Comparison of ENCODE assay signal across 12 cellular contexts in the genomic region with DNA sequence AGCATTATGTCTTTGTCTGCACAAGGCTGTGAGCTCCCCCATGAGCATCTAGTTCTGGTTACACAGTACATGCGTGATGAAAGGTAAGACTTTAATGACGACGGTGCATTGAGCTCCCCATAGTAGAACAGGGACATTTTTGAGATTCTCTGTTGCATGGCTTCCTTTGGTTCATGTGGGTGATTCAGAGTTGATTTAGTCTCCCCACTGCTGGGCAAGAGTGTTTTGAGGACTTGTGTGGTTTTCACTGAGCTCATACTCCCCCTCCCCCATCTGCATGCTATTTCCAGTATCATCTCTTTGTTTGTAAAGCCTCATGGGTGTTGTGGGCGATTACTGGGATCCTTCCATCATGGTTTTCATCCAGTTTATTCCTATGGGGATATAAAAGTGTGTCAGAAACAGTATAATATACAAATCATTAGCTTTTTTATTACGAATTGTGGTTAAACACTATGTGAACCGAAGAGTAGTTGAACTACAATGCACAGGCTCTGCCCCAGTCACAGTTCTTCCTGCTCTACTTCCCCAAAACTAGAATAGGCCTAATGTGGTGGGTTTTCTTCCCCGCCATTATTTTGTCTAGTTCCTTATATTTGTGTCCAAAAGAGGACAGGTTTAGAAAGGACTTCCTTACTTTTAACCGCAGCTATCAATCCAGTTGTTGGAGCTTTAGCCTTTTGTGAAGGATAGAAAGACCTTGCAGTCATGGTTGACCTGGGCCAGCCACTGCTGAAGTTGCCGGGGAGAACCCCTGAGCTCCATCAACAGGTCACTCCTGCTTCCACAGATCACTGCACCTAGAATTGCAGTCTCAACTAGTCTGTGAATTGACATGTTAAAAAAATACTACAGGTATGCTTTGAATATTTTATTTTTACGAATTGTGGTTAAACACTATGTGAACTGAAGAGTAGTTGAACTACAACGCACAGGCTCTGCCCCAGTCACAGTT. TPM values are rescaled to one million over a fixed set of nuclear protein-coding genes. Genes with fewer than 3 reads are reported as not detected.
DNase-seq lines count a peak whose midpoint lies in the region; ATAC-seq lines count a peak whose summit lies in the region.
"Had no signal": no experiment of that assay in that cellular context is flagged by ENCODE, and none has a peak within 500 bp of the region (broad histone marks: within the 10 kb centered on the region; RNA-seq: fewer than 3 reads in every experiment).

No MANE protein-coding gene starts in this region.

- ATAC-seq in GM18861 (IDR thresholded peaks at IDR 0.05; ENCODE audit: unreplicated experiment), result peak; percentile 45
- peak; percentile 40 for ATAC-seq in HG03025 (IDR thresholded peaks at IDR 0.05; ENCODE audit: low FRiP score, unreplicated experiment)
- peak; percentile 57 for ATAC-seq in T-helper 17 cell
- no peak for ATAC-seq in left colon

- H3K4me3 Mint-ChIP-seq in T-helper 17 cell, result no peak overlapping the region
- H3K4me3 Mint-ChIP-seq: brain had no signal

- H3K27ac Mint-ChIP-seq in T-helper 17 cell, result no peak overlapping the region

- intact Hi-C loops in left colon (cut with DNase I, micrococcal nuclease), result loop anchor here in 1 of 2 donors (10.0 kb wide), 1 partner anchor 57 kb away; no protein-coding TSS in a partner anchor

- H3K4me1 Mint-ChIP-seq in T-helper 17 cell, result peaks cover 27% of the 10 kb centered on the region

- peaks cover 9% of the 10 kb centered on the region for H3K36me3 Mint-ChIP-seq in T-helper 17 cell (ENCODE audit: low read depth)
- H3K36me3 Mint-ChIP-seq: brain had no signal

- peaks cover 12% of the 10 kb centered on the region for H3K27me3 Mint-ChIP-seq in T-helper 17 cell

- DNase-seq in T-helper 17 cell (no peak), non-pigmented ciliary epithelial cell (ENCODE audit: low read depth) (peak; percentile 6), left colon (no peak), NCI-H2029 treated with DMSO at 0.1 percent for 48 hours (lab: John Stamatoyannopoulos, UW) (no peak), ecto neural progenitor cell (ENCODE audit: low spot score) (no peak), NCI-H82 treated with DMSO at 0.1 percent for 48 hours (lab: John Stamatoyannopoulos, UW; ENCODE audit: unreplicated experiment) (no peak)
- DNase-seq: right lobe of liver, SW 1271, transverse colon had no signal

- no peaks in the 10 kb centered on the region for H3K9me3 ChIP-seq in T-helper 17 cell (ENCODE audit: control insufficient read depth, low read length, poor library complexity, severe bottlenecking)
- H3K9me3 ChIP-seq: right lobe of liver, transverse colon had no signal

RNA-seq across cellular contexts. Expression of gene KIT, which starts 30.4 kb away (rescaled TPM):
- total RNA-seq in T-helper 17 cell, result 1 to 10 TPM; 1.1 to 6.0 TPM
- 1 to 10 TPM; 4.1 to 10.0 TPM for total RNA-seq in left colon
